Comparison of ENCODE assay signal across 2 cellular contexts in genomic region chr7:139931190-139932007, GRCh38.
TF ChIP-seq lines count a peak whose summit lies in the region.

No MANE protein-coding gene starts in this region.

TF ChIP-seq in HEK293, 187 proteins besides CTCF, POLR2A, EP300 and RAD21 (continued from another document):
- peak; percentile 35; the same call in 1 of the 2 replicates for TF ChIP-seq EGR2 (tag by site-specific recombination; IDR thresholded peaks at IDR 0.05; ENCODE audit: low read depth)
- TF ChIP-seq ZFHX2 (tag by site-specific recombination; conservative IDR thresholded peaks at IDR 0.05): 0 out of 2 replicates have a peak, but pooled peaks have one; percentile 25
- TF ChIP-seq ZNF184 (tag by site-specific recombination; IDR thresholded peaks at IDR 0.05): no peak
- no peak for TF ChIP-seq INSM2 (tag by site-specific recombination; IDR thresholded peaks at IDR 0.05)
- no peak for TF ChIP-seq SALL2 (tag by site-specific recombination; IDR thresholded peaks at IDR 0.05; ENCODE audit: borderline replicate concordance)
- no peak for TF ChIP-seq BCL6B (tag by site-specific recombination; IDR thresholded peaks at IDR 0.05)

TF ChIP-seq in K562, 482 proteins besides CTCF, POLR2A, EP300 and RAD21 (continued from another document):
- TF ChIP-seq MGA (IDR thresholded peaks at IDR 0.05) (0 out of 2 replicates have a peak, but pooled peaks have one; percentile 20), ZNF696 (CRISPR knock-in tag; conservative IDR thresholded peaks at IDR 0.05) (no peak)
